In genomic region chr18:47899107-47899840, GRCh38 we compare ENCODE assay signal across 18 cellular contexts. TPM values are rescaled to one million over a fixed set of nuclear protein-coding genes. Genes with fewer than 3 reads are reported as not detected.
DNase-seq lines count a peak whose midpoint lies in the region; ATAC-seq, FAIRE-seq and TF ChIP-seq lines count a peak whose summit lies in the region.
"Had no signal": no experiment of that assay in that cellular context is flagged by ENCODE, and none has a peak within 500 bp of the region (broad histone marks: within the 10 kb centered on the region; RNA-seq: fewer than 3 reads in every experiment).

No MANE protein-coding gene starts in this region.

- no peaks in the 10 kb centered on the region for H3K9me3 ChIP-seq in parathyroid adenoma (ENCODE audit: control insufficient read depth, low read length)

- H3K79me2 ChIP-seq in parathyroid adenoma: peaks cover 42% of the 10 kb centered on the region

- H3K27me3 Mint-ChIP-seq in brain: no peaks in the 10 kb centered on the region
- H3K27me3 Mint-ChIP-seq: dendritic cell treated with granulocyte-macrophage colony-stimulating factor and Interleukin-4, amounts not matched to agents 40 ng/mL and 50 ng/mL, for 4 days had no signal

- peak overlapping the region in 3 of 5 experiments; percentile 2 to 21 (median 6) for H3K27ac Mint-ChIP-seq in brain
- H3K27ac Mint-ChIP-seq: dendritic cell treated with granulocyte-macrophage colony-stimulating factor and Interleukin-4, amounts not matched to agents 40 ng/mL and 50 ng/mL, for 4 days had no signal

- H2AFZ ChIP-seq in parathyroid adenoma: no peak overlapping the region

- H3K9me3 Mint-ChIP-seq in brain: peaks cover 42 to 47% (median 43%) of the 10 kb centered on the region in 5 experiments
- H3K9me3 Mint-ChIP-seq: dendritic cell treated with granulocyte-macrophage colony-stimulating factor and Interleukin-4, amounts not matched to agents 40 ng/mL and 50 ng/mL, for 4 days had no signal

- H3K4me3 Mint-ChIP-seq in brain: peak overlapping the region in 1 of 5 experiments; percentile 17
- H3K4me3 Mint-ChIP-seq: dendritic cell treated with granulocyte-macrophage colony-stimulating factor and Interleukin-4, amounts not matched to agents 40 ng/mL and 50 ng/mL, for 4 days had no signal

- TF ChIP-seq CTCF in brain (conservative IDR thresholded peaks at IDR 0.05) (no peak), parathyroid adenoma (IDR thresholded peaks at IDR 0.05) (peak; percentile 9)

- H3K27ac ChIP-seq in parathyroid adenoma: no peak overlapping the region
- H3K27ac ChIP-seq: RWPE1 had no signal

- H3K9ac ChIP-seq in parathyroid adenoma: no peak overlapping the region

- no peak for ATAC-seq in GM19455 (IDR thresholded peaks at IDR 0.05; ENCODE audit: unreplicated experiment)
- ATAC-seq: HCT116, left cardiac atrium had no signal

- no peak overlapping the region for H3K4me2 ChIP-seq in parathyroid adenoma (ENCODE audit: low read length)

- H3K36me3 Mint-ChIP-seq in brain: peaks cover 83% of the 10 kb centered on the region

- peaks cover 12% of the 10 kb centered on the region for H3K4me1 ChIP-seq in parathyroid adenoma

- no peak for FAIRE-seq in urothelium cell line (lab: Jason Lieb, UNC)
- FAIRE-seq: G401.6, GM12891 had no signal

- DNase-seq in NCI-H2029 treated with DMSO at 0.1 percent for 48 hours (lab: John Stamatoyannopoulos, UW) (peak; percentile 3), NCI-H2029 (lab: John Stamatoyannopoulos, UW) (no peak), NCI-H2227 treated with DMSO at 0.1 percent for 48 hours (lab: John Stamatoyannopoulos, UW) (peak; percentile 53), urothelium cell line (ENCODE audit: low spot score) (no peak), H4 (ENCODE audit: low spot score) (no peak)
- DNase-seq: ACHN; KBM-7; left cardiac atrium; NCI-H1092; stimulated activated naive CD4-positive, alpha-beta T cell treated with Interleukin-2 at 50 U/mL for 16 hours had no signal

- no peaks in the 10 kb centered on the region for H3K27me3 ChIP-seq in parathyroid adenoma (ENCODE audit: control insufficient read depth, insufficient read depth, low read length)

- H3K36me3 ChIP-seq in parathyroid adenoma (ENCODE audit: control insufficient read depth, insufficient read depth, low read length): no peaks in the 10 kb centered on the region

- peaks cover 37% of the 10 kb centered on the region for H3K4me1 Mint-ChIP-seq in brain

- H3K4me3 ChIP-seq in parathyroid adenoma (ENCODE audit: low read depth, low read length): no peak overlapping the region

RNA-seq across cellular contexts. Expression of gene SMAD2, which starts 31.2 kb away (rescaled TPM):
- polyA plus RNA-seq in brain (ENCODE audit: insufficient read depth, low read depth, low replicate concordance): 73.8 TPM
- 102 and 113 TPM in 2 replicates for total RNA-seq in H4 (2014; rRNA removed; shearing (Covaris generic))

Comparison
In these comparisons a context has a peak if more than half of its experiments do, and no peak if none do; other contexts are left out.
1. DNase-seq: peak in NCI-H2029 treated with DMSO at 0.1 percent for 48 hours (single experiment) and NCI-H2227 treated with DMSO at 0.1 percent for 48 hours (single experiment); none in NCI-H2029 (single experiment), urothelium cell line (single experiment) and H4 (single experiment).